Comparison of ENCODE assay signal across 9 cellular contexts in genomic region chr11:12542186-12542935, GRCh38.
"Had no signal": no experiment of that assay in that cellular context is flagged by ENCODE, and none has a peak within 500 bp of the region (broad histone marks: within the 10 kb centered on the region; RNA-seq: fewer than 3 reads in every experiment).

No MANE protein-coding gene starts in this region.

- H3K27ac ChIP-seq: brain microvascular endothelial cell, parathyroid adenoma, thoracic aorta had no signal

- H3K9ac ChIP-seq: parathyroid adenoma had no signal

- H3K4me3 ChIP-seq: thoracic aorta had no signal

- H3K4me3 Mint-ChIP-seq: activated naive CD8-positive, alpha-beta T cell treated with anti-CD3 and anti-CD28 coated beads for 36 hours; T-helper 2 cell treated with Interferon-gamma antibody and Interleukin-4, amounts not matched to agents 5 μg/mL and 100 μg/mL, for 36 hours had no signal

- H3K4me1 ChIP-seq: parathyroid adenoma had no signal

- H3K36me3 ChIP-seq: brain microvascular endothelial cell, thoracic aorta had no signal

- H3K9me3 Mint-ChIP-seq: activated naive CD8-positive, alpha-beta T cell treated with anti-CD3 and anti-CD28 coated beads for 36 hours; T-helper 2 cell treated with Interferon-gamma antibody and Interleukin-4, amounts not matched to agents 5 μg/mL and 100 μg/mL, for 36 hours had no signal

- H3K27me3 ChIP-seq: brain microvascular endothelial cell had no signal

- H3K36me3 Mint-ChIP-seq: activated naive CD8-positive, alpha-beta T cell treated with anti-CD3 and anti-CD28 coated beads for 36 hours had no signal

- H2AFZ ChIP-seq: parathyroid adenoma had no signal

- H3K9me3 ChIP-seq: thoracic aorta had no signal

- H3K27ac Mint-ChIP-seq: activated naive CD8-positive, alpha-beta T cell treated with anti-CD3 and anti-CD28 coated beads for 36 hours; T-helper 2 cell treated with Interferon-gamma antibody and Interleukin-4, amounts not matched to agents 5 μg/mL and 100 μg/mL, for 36 hours had no signal

- H3K4me1 Mint-ChIP-seq: activated naive CD8-positive, alpha-beta T cell treated with anti-CD3 and anti-CD28 coated beads for 36 hours had no signal

- DNase-seq: activated CD4-positive, alpha-beta T cell treated with anti-CD3 and anti-CD28 coated beads, Interleukin-2, amount 50 U/mL, for 1 hour; activated CD4-positive, CD25-positive, alpha-beta regulatory T cell; activated CD8-positive, alpha-beta memory T cell treated with anti-CD3 and anti-CD28 coated beads for 24 hours; activated naive CD8-positive, alpha-beta T cell treated with anti-CD3 and anti-CD28 coated beads for 36 hours; brain microvascular endothelial cell; stimulated activated CD4-positive, alpha-beta T cell treated with anti-CD3 and anti-CD28 coated beads, Interleukin-1b, Interleukin-23, amount 100 ng/mL, for 48 hours had no signal
